Comparison of ENCODE assay signal across 15 cellular contexts in the genomic region with DNA sequence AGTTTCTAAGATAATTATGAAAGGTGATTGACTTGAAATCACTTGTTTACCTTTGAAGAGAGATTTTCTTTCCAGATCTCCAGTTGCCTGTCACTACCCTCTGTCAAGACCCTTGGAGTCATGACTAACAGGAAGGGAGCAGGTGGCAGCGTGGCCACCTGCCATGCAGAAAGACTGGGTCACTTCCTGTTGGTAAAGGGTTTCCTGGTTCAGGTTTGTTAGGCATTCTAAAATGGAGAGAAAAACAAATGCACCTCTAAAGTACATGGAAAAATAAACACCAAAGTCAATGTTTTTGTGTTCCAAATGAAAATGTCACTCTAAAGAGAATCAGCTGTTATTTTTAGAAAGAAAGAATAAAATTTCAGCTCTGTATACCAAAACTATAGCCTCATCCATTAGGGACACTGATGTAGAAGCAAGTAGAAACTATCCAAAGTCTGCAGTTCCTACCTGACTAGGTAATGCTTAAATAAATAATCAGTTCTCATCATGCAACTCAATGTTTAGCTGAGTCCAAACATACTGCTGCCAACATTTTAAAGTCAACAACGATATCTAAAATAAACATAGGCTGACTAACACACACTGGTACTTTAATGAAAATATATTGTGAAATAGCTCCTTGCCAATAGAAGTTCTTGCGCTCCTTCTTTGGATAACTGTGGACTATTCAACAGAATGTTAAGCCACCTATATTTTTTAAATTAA. TPM values are rescaled to one million over a fixed set of nuclear protein-coding genes. Genes with fewer than 3 reads are reported as not detected.
DNase-seq lines count a peak whose midpoint lies in the region; ATAC-seq and TF ChIP-seq lines count a peak whose summit lies in the region.
"Had no signal": no experiment of that assay in that cellular context is flagged by ENCODE, and none has a peak within 500 bp of the region (broad histone marks: within the 10 kb centered on the region; RNA-seq: fewer than 3 reads in every experiment).

No MANE protein-coding gene starts in this region.

- H3K36me3 ChIP-seq in mammary epithelial cell (ENCODE audit: insufficient read depth, low read length) (no peaks in the 10 kb centered on the region), right lobe of liver (no peaks in the 10 kb centered on the region)

- H3K4me1 ChIP-seq in mammary epithelial cell (ENCODE audit: insufficient read depth, low read length): peaks cover 5% of the 10 kb centered on the region
- peaks cover 0 to 48% (median 12%) of the 10 kb centered on the region in 4 donors for H3K4me1 ChIP-seq in right lobe of liver
- H3K4me1 ChIP-seq: foreskin keratinocyte had no signal

- H3K9me3 ChIP-seq in AG04450 (ENCODE audit: control insufficient read depth, insufficient read depth, low read length) (no peaks in the 10 kb centered on the region), mammary epithelial cell (replicated peaks; ENCODE audit: insufficient read depth, low read length) (no peaks in the 10 kb centered on the region), right lobe of liver (no peaks in the 10 kb centered on the region)

- in situ Hi-C loops in mammary epithelial cell (cut with MboI; ENCODE audit: low sequenced_read_pairs in 2 of 2): no loop called here

- no peaks in the 10 kb centered on the region for H4K20me1 ChIP-seq in mammary epithelial cell (ENCODE audit: insufficient read depth, low read length)

- POLR2A ChIA-PET in AG04450 (lab: Yijun Ruan, JAX): interaction anchor here (0.9 to 1.3 kb wide), 7 partner anchors 13 to 272 kb away, joined by 3 to 7 read pairs (median 4); partner anchors contain the start of genes TM4SF1 and WWTR1

- H3K4me3 ChIP-seq in AG04450 (ENCODE audit: low read depth, low read length): no peak overlapping the region
- no peak overlapping the region for H3K4me3 ChIP-seq in mammary epithelial cell (replicated peaks in 1 of 3; ENCODE audit: insufficient read depth in 1 of 3, low read depth in 2 of 3, low read length in 3 of 3)
- no peak overlapping the region for H3K4me3 ChIP-seq in right lobe of liver
- H3K4me3 ChIP-seq: GM12878 had no signal

- no peak overlapping the region for H3K4me2 ChIP-seq in mammary epithelial cell (ENCODE audit: insufficient read depth, low read depth, low read length)

- dilution Hi-C loops in mammary epithelial cell (cut with HindIII; ENCODE audit: low sequenced_read_pairs): no loop called here

- TF ChIP-seq POLR2A in right lobe of liver (IDR thresholded peaks at IDR 0.05): peak; percentile 47

- CTCF ChIA-PET in AG04450 (lab: Charles Lee): interaction anchor here (0.5 to 1.7 kb wide), 9 partner anchors 11 to 446 kb away, joined by 3 to 5 read pairs (median 3); no protein-coding TSS in a partner anchor
- CTCF ChIA-PET in mammary epithelial cell (lab: Charles Lee; ENCODE audit: low non-redundant PET): no interaction called here

- TF ChIP-seq CTCF in AG04450 (IDR thresholded peaks at IDR 0.05; ENCODE audit: low read depth, low read length) (no peak), mammary epithelial cell (conservative IDR thresholded peaks at IDR 0.05 in 1 of 2, IDR thresholded peaks at IDR 0.05 in 1 of 2; ENCODE audit: extremely low read depth in 1 of 2, insufficient read depth in 1 of 2, low read depth in 1 of 2, low read length in 2 of 2) (no peak), right lobe of liver (IDR thresholded peaks at IDR 0.05) (no peak)

- DNase-seq in AG04450 (ENCODE audit: low read depth, low spot score) (peak; percentile 50), NCI-H2029 (lab: John Stamatoyannopoulos, UW) (peak; percentile 89), mammary epithelial cell (peak; percentile 69), right lobe of liver (peak in 2 of 3 donors; percentile 61 to 73), UCSD-AML1 (lab: John Stamatoyannopoulos, UW; ENCODE audit: unreplicated experiment) (no peak), medulla oblongata (ENCODE audit: extremely low spot score) (no peak)
- DNase-seq in stimulated activated naive B cell treated with anti-CD40 and anti-IgM and Interleukin-4, amounts not matched to agents 10 μg/mL and 1 μg/mL and 100 μg/mL, for 72 hours: no peak
- DNase-seq: activated CD4-positive, CD25-positive, alpha-beta regulatory T cell treated with anti-CD3 and anti-CD28 coated beads, Interleukin-2, amount 50 U/mL, for 72 hours; activated naive CD8-positive, alpha-beta T cell treated with anti-CD3 and anti-CD28 coated beads for 36 hours; foreskin keratinocyte; KG1; stimulated activated CD4-positive, alpha-beta T cell treated with anti-CD3 and anti-CD28 coated beads, Interleukin-12 subunit alpha, Interleukin-12 subunit beta, amount 100 ng/mL, for 4 hours had no signal

- no peaks in the 10 kb centered on the region for H3K9me3 Mint-ChIP-seq in stimulated activated naive B cell treated with anti-CD40 and anti-IgM and Interleukin-4, amounts not matched to agents 10 μg/mL and 1 μg/mL and 100 μg/mL, for 72 hours
- H3K9me3 Mint-ChIP-seq: activated naive CD8-positive, alpha-beta T cell treated with anti-CD3 and anti-CD28 coated beads for 36 hours; stimulated activated memory B cell treated with anti-CD40 and anti-IgM and Interleukin-4, amounts not matched to agents 10 μg/mL and 1 μg/mL and 100 μg/mL, for 72 hours had no signal

- peak overlapping the region; percentile 39 for H3K27ac ChIP-seq in AG04450 (ENCODE audit: low read depth, low read length)
- H3K27ac ChIP-seq in mammary epithelial cell (ENCODE audit: insufficient read depth, low read depth, low read length): no peak overlapping the region
- H3K27ac ChIP-seq in right lobe of liver: peak overlapping the region; percentile 63 to 86 (median 85)
- H3K27ac ChIP-seq: foreskin keratinocyte had no signal

- H3K27me3 Mint-ChIP-seq in stimulated activated naive B cell treated with anti-CD40 and anti-IgM and Interleukin-4, amounts not matched to agents 10 μg/mL and 1 μg/mL and 100 μg/mL, for 72 hours: peaks cover 7 to 12% of the 10 kb centered on the region in 2 donors

- no peak overlapping the region for H3K4me3 Mint-ChIP-seq in stimulated activated naive B cell treated with anti-CD40 and anti-IgM and Interleukin-4, amounts not matched to agents 10 μg/mL and 1 μg/mL and 100 μg/mL, for 72 hours
- H3K4me3 Mint-ChIP-seq: activated naive CD8-positive, alpha-beta T cell treated with anti-CD3 and anti-CD28 coated beads for 36 hours; stimulated activated memory B cell treated with anti-CD40 and anti-IgM and Interleukin-4, amounts not matched to agents 10 μg/mL and 1 μg/mL and 100 μg/mL, for 72 hours had no signal

- 79% methylated on average over 3 of the region's 3 CpGs for WGBS in mammary epithelial cell (ENCODE audit: low coverage, missing lambda C conversion rate)
- WGBS in right lobe of liver (ENCODE audit: insufficient coverage, low coverage, low lambda C conversion rate, missing lambda C conversion rate): 27% methylated on average over 3 of the region's 3 CpGs

- H3K4me1 Mint-ChIP-seq in stimulated activated naive B cell treated with anti-CD40 and anti-IgM and Interleukin-4, amounts not matched to agents 10 μg/mL and 1 μg/mL and 100 μg/mL, for 72 hours: no peaks in the 10 kb centered on the region
- H3K4me1 Mint-ChIP-seq: activated naive CD8-positive, alpha-beta T cell treated with anti-CD3 and anti-CD28 coated beads for 36 hours; stimulated activated memory B cell treated with anti-CD40 and anti-IgM and Interleukin-4, amounts not matched to agents 10 μg/mL and 1 μg/mL and 100 μg/mL, for 72 hours had no signal

- H3K36me3 Mint-ChIP-seq in stimulated activated naive B cell treated with anti-CD40 and anti-IgM and Interleukin-4, amounts not matched to agents 10 μg/mL and 1 μg/mL and 100 μg/mL, for 72 hours: no peaks in the 10 kb centered on the region
- H3K36me3 Mint-ChIP-seq: activated naive CD8-positive, alpha-beta T cell treated with anti-CD3 and anti-CD28 coated beads for 36 hours; stimulated activated memory B cell treated with anti-CD40 and anti-IgM and Interleukin-4, amounts not matched to agents 10 μg/mL and 1 μg/mL and 100 μg/mL, for 72 hours had no signal

- H3K27me3 ChIP-seq in AG04450 (ENCODE audit: control insufficient read depth, insufficient read depth, low read length) (no peaks in the 10 kb centered on the region), mammary epithelial cell (ENCODE audit: insufficient read depth, low read length) (no peaks in the 10 kb centered on the region), right lobe of liver (no peaks in the 10 kb centered on the region)
- H3K27me3 ChIP-seq: foreskin keratinocyte had no signal

- BruUV-seq in mammary epithelial cell (replicated peaks; lab: Mats Ljungman, UMichigan): no TSS peak

- H3K79me2 ChIP-seq in mammary epithelial cell (ENCODE audit: insufficient read depth, low read length): no peaks in the 10 kb centered on the region

- no peak overlapping the region for H3K27ac Mint-ChIP-seq in stimulated activated naive B cell treated with anti-CD40 and anti-IgM and Interleukin-4, amounts not matched to agents 10 μg/mL and 1 μg/mL and 100 μg/mL, for 72 hours
- H3K27ac Mint-ChIP-seq: activated naive CD8-positive, alpha-beta T cell treated with anti-CD3 and anti-CD28 coated beads for 36 hours; stimulated activated memory B cell treated with anti-CD40 and anti-IgM and Interleukin-4, amounts not matched to agents 10 μg/mL and 1 μg/mL and 100 μg/mL, for 72 hours had no signal

- intact Hi-C loops in mammary epithelial cell (cut with micrococcal nuclease) (no loop called here), right lobe of liver (cut with DNase I) (loop anchor here in 1 of 2 donors (5.0 kb wide), 1 partner anchor 71 kb away; the partner anchor contains the start of gene TM4SF4)

- peak; percentile 87 to 96 (median 90) for ATAC-seq in right lobe of liver
- no peak for ATAC-seq in stimulated activated naive B cell treated with anti-CD40 and anti-IgM and Interleukin-4, amounts not matched to agents 10 μg/mL and 1 μg/mL and 100 μg/mL, for 72 hours (replicated peaks)
- ATAC-seq in HG03565 (IDR thresholded peaks at IDR 0.05; ENCODE audit: unreplicated experiment): no peak
- ATAC-seq: foreskin keratinocyte; GM12878; stimulated activated memory B cell treated with anti-CD40 and anti-IgM and Interleukin-4, amounts not matched to agents 10 μg/mL and 1 μg/mL and 100 μg/mL, for 72 hours had no signal

- H2AFZ ChIP-seq in mammary epithelial cell (ENCODE audit: low read depth, low read length): no peak overlapping the region

- H3K9ac ChIP-seq in mammary epithelial cell (ENCODE audit: insufficient read depth, low read length): no peak overlapping the region

RNA-seq across cellular contexts. Expression of gene TM4SF1, which starts 23.9 kb away (rescaled TPM):
- 232 and 260 TPM in 2 replicates for polyA plus RNA-seq in AG04450 (2011; rRNA removed)
- polyA minus RNA-seq in AG04450 (2011; rRNA and poly(A)+ RNA removed): 189 and 207 TPM in 2 replicates
- 100 to 1,000 TPM; 121 to 246 TPM for total RNA-seq in mammary epithelial cell
- polyA plus RNA-seq in mammary epithelial cell: 285 TPM
- polyA minus RNA-seq in mammary epithelial cell: 178 TPM
- total RNA-seq in right lobe of liver: 10 to 100 TPM in 5 of 6 experiments, 1 to 10 TPM in 1; 7.9 to 63.0 (median 47.5) TPM
- total RNA-seq: activated naive CD8-positive, alpha-beta T cell treated with anti-CD3 and anti-CD28 coated beads for 36 hours had no signal

Comparison
In these comparisons a context has a peak if more than half of its experiments do, and no peak if none do; other contexts are left out.
1. DNase-seq: peak in AG04450 (single experiment), NCI-H2029 (single experiment), mammary epithelial cell (single experiment) and right lobe of liver (2 of 3); none in UCSD-AML1 (single experiment), stimulated activated naive B cell treated with anti-CD40 and anti-IgM and Interleukin-4, amounts not matched to agents 10 μg/mL and 1 μg/mL and 100 μg/mL, for 72 hours (single experiment) and medulla oblongata (single experiment).
2. ATAC-seq: peak in right lobe of liver (4 of 4); none in stimulated activated naive B cell treated with anti-CD40 and anti-IgM and Interleukin-4, amounts not matched to agents 10 μg/mL and 1 μg/mL and 100 μg/mL, for 72 hours (0 of 2) and HG03565 (single experiment).